In genomic region chr1:16009030-16009460, GRCh38 we compare ENCODE assay signal across 8 cellular contexts. TPM values are rescaled to one million over a fixed set of nuclear protein-coding genes. Genes with fewer than 3 reads are reported as not detected.
DNase-seq lines count a peak whose midpoint lies in the region; ATAC-seq and TF ChIP-seq lines count a peak whose summit lies in the region.

No MANE protein-coding gene starts in this region.

- H2AK5ac ChIP-seq in H9 (ENCODE audit: insufficient read length, low read length) (no peak overlapping the region), mesendoderm (ENCODE audit: low read length) (no peak overlapping the region)

- H3K27me3 ChIP-seq in BE2C (no peaks in the 10 kb centered on the region), H9 (ENCODE audit: insufficient read depth, low read length) (no peaks in the 10 kb centered on the region), mesendoderm (ENCODE audit: insufficient read depth, low read length, poor library complexity) (no peaks in the 10 kb centered on the region)

- H3K4me3 Mint-ChIP-seq in H9 = no peak overlapping the region
- H3K4me3 Mint-ChIP-seq in activated CD8-positive, alpha-beta T cell treated with anti-CD3 and anti-CD28 coated beads for 36 hours = no peak overlapping the region

- CTCF ChIA-PET in activated CD8-positive, alpha-beta T cell treated with anti-CD3 and anti-CD28 coated beads for 36 hours (lab: Charles Lee) = interaction anchor here (0.6 to 2.4 kb wide), 28 partner anchors 8 to 217 kb away, joined by 3 to 29 read pairs (median 4); partner anchors contain the start of genes CLCNKA, HSPB7 and ZBTB17

- H3K23ac ChIP-seq in H9 (ENCODE audit: insufficient read length, low read depth, low read length) (no peak overlapping the region), mesendoderm (ENCODE audit: low read length) (no peak overlapping the region)

- H2BK15ac ChIP-seq in H9 (ENCODE audit: low read depth, low read length) (no peak overlapping the region), mesendoderm (replicated peaks; ENCODE audit: low read depth) (no peak overlapping the region)

- H3K79me1 ChIP-seq in H9 (ENCODE audit: insufficient read depth, low read depth, low read length, poor library complexity, severe bottlenecking) = no peaks in the 10 kb centered on the region
- H3K79me1 ChIP-seq in mesendoderm (ENCODE audit: low read length) = no peaks in the 10 kb centered on the region

- H2BK120ac ChIP-seq in H9 (ENCODE audit: low read depth, low read length, poor library complexity, severe bottlenecking) (no peak overlapping the region), mesendoderm (ENCODE audit: low read depth, low read length) (no peak overlapping the region)

- peaks cover 17% of the 10 kb centered on the region for H3K27me3 Mint-ChIP-seq in H9 (ENCODE audit: low read depth)
- H3K27me3 Mint-ChIP-seq in activated CD8-positive, alpha-beta T cell treated with anti-CD3 and anti-CD28 coated beads for 36 hours = peaks cover 5% of the 10 kb centered on the region

- H3K27ac ChIP-seq in H9 (ENCODE audit: insufficient read length, low read depth, low read length) (no peak overlapping the region), mesendoderm (ENCODE audit: low read depth, low read length) (no peak overlapping the region)

- H3K36me3 ChIP-seq in BE2C (no peaks in the 10 kb centered on the region), mesendoderm (ENCODE audit: control insufficient read depth, insufficient read depth, low read length) (no peaks in the 10 kb centered on the region)

- POLR2A ChIA-PET in activated CD8-positive, alpha-beta T cell treated with anti-CD3 and anti-CD28 coated beads for 36 hours (lab: Charles Lee) = no interaction called here

- no peak overlapping the region for H3T11ph ChIP-seq in H9 (ENCODE audit: low read length)

- H3K23me2 ChIP-seq in H9 (ENCODE audit: insufficient read length, low read depth, low read length, poor library complexity, severe bottlenecking) = no peaks in the 10 kb centered on the region

- H3K14ac ChIP-seq in H9 (ENCODE audit: insufficient read depth, low read length) = no peak overlapping the region

- no peak overlapping the region for H3K18ac ChIP-seq in H9 (ENCODE audit: insufficient read length, low read depth, low read length)
- no peak overlapping the region for H3K18ac ChIP-seq in mesendoderm (ENCODE audit: low read length)

- no peak overlapping the region for H4K91ac ChIP-seq in H9 (ENCODE audit: insufficient read length, low read depth, low read length)

- TF ChIP-seq CTCF in BE2C (IDR thresholded peaks at IDR 0.05; ENCODE audit: low read depth, low read length) (peak; percentile 82), H9 (conservative IDR thresholded peaks at IDR 0.05) (peak; percentile 98)
- peak; percentile 99 for TF ChIP-seq CTCF in activated CD8-positive, alpha-beta T cell treated with anti-CD3 and anti-CD28 coated beads for 36 hours (IDR thresholded peaks at IDR 0.05)

- H3K4ac ChIP-seq in H9 (ENCODE audit: low read depth, low read length) (no peak overlapping the region), mesendoderm (ENCODE audit: low read depth, low read length) (no peak overlapping the region)

- WGBS in H9 (ENCODE audit: extremely low coverage, insufficient read length, low lambda C conversion rate) = no CpG with 5 or more reads among the region's 4 CpGs
- no CpG with 5 or more reads among the region's 4 CpGs for WGBS in mesendoderm (ENCODE audit: extremely low coverage, insufficient coverage, low lambda C conversion rate)

- no peak overlapping the region for H3K56ac ChIP-seq in H9 (ENCODE audit: insufficient read length, low read depth, low read length)
- H3K56ac ChIP-seq in mesendoderm (ENCODE audit: low read length) = no peak overlapping the region

- no peak overlapping the region for H2BK20ac ChIP-seq in H9 (ENCODE audit: low read depth, low read length, poor library complexity, severe bottlenecking)

- H3K4me1 Mint-ChIP-seq in H9 = peaks cover 14 to 18% of the 10 kb centered on the region in 2 experiments
- H3K4me1 Mint-ChIP-seq in activated CD8-positive, alpha-beta T cell treated with anti-CD3 and anti-CD28 coated beads for 36 hours (ENCODE audit: low read depth) = peaks cover 15% of the 10 kb centered on the region

- H3K9me3 Mint-ChIP-seq in H9 = no peaks in the 10 kb centered on the region
- no peaks in the 10 kb centered on the region for H3K9me3 Mint-ChIP-seq in activated CD8-positive, alpha-beta T cell treated with anti-CD3 and anti-CD28 coated beads for 36 hours

- H3K79me2 ChIP-seq in H9 (ENCODE audit: insufficient read depth, low read length) (no peaks in the 10 kb centered on the region), mesendoderm (ENCODE audit: control insufficient read depth, insufficient read depth, low read length) (no peaks in the 10 kb centered on the region)

- no peaks in the 10 kb centered on the region for H3K36me3 Mint-ChIP-seq in H9 (ENCODE audit: insufficient read depth in 1 of 3, low read depth in 3 of 3)
- H3K36me3 Mint-ChIP-seq in activated CD8-positive, alpha-beta T cell treated with anti-CD3 and anti-CD28 coated beads for 36 hours (ENCODE audit: low read depth) = no peaks in the 10 kb centered on the region

- no peak overlapping the region for H3K27ac Mint-ChIP-seq in H9
- H3K27ac Mint-ChIP-seq in activated CD8-positive, alpha-beta T cell treated with anti-CD3 and anti-CD28 coated beads for 36 hours = no peak overlapping the region

- no peaks in the 10 kb centered on the region for H3K9me3 ChIP-seq in BE2C
- H3K9me3 ChIP-seq in H9 (ENCODE audit: control insufficient read depth, low read depth, low read length) = no peaks in the 10 kb centered on the region

- H2BK5ac ChIP-seq in H9 (ENCODE audit: insufficient read length, low read length) (no peak overlapping the region), mesendoderm (ENCODE audit: low read length) (no peak overlapping the region)

- H2BK12ac ChIP-seq in H9 (ENCODE audit: insufficient read length, low read depth, low read length) = no peak overlapping the region

- H4K5ac ChIP-seq in H9 (ENCODE audit: insufficient read length, low read depth, low read length) (no peak overlapping the region), mesendoderm (ENCODE audit: low read length) (no peak overlapping the region)

- no peak overlapping the region for H3K9ac ChIP-seq in H9 (ENCODE audit: extremely low read depth, insufficient read length, low read length)
- no peak overlapping the region for H3K9ac ChIP-seq in mesendoderm (ENCODE audit: low read length)

- H3K4me1 ChIP-seq in BE2C (peaks cover 5% of the 10 kb centered on the region), H9 (ENCODE audit: insufficient read depth, low read length) (peaks cover 4% of the 10 kb centered on the region; the same call in 1 of the 2 replicates), mesendoderm (ENCODE audit: control insufficient read depth, low read depth, low read length) (peaks cover 6% of the 10 kb centered on the region)

- H4K20me1 ChIP-seq in H9 (ENCODE audit: control insufficient read depth, insufficient read depth, insufficient read length) = no peaks in the 10 kb centered on the region

- peak; percentile 60 for ATAC-seq in activated CD8-positive, alpha-beta T cell treated with anti-CD3 and anti-CD28 coated beads for 36 hours
- ATAC-seq in HG03175 (IDR thresholded peaks at IDR 0.05; ENCODE audit: unreplicated experiment) = no peak

- H3K4me3 ChIP-seq in BE2C (ENCODE audit: low read depth, low read length) (no peak overlapping the region), mesendoderm (ENCODE audit: low read length) (no peak overlapping the region)

- no peak overlapping the region for H3K4me2 ChIP-seq in H9 (ENCODE audit: insufficient read depth, insufficient read length, low read length)
- no peak overlapping the region for H3K4me2 ChIP-seq in mesendoderm (ENCODE audit: low read length)

- intact Hi-C loops in activated CD8-positive, alpha-beta T cell treated with anti-CD3 and anti-CD28 coated beads for 36 hours (cut with micrococcal nuclease) = loop anchor here (5.0 kb wide), 1 partner anchor 48 kb away; no protein-coding TSS in a partner anchor

- H4K8ac ChIP-seq in H9 (replicated peaks; ENCODE audit: insufficient read length, low read depth, low read length) = no peak overlapping the region
- no peak overlapping the region for H4K8ac ChIP-seq in mesendoderm (ENCODE audit: low read depth, low read length)

- peak; percentile 77 for DNase-seq in BE2C
- peak; percentile 90 for DNase-seq in H9
- peak; percentile 25 for DNase-seq in NCI-H526 treated with DMSO at 0.1 percent for 48 hours (lab: John Stamatoyannopoulos, UW)
- peak; percentile 87 for DNase-seq in activated CD8-positive, alpha-beta T cell treated with anti-CD3 and anti-CD28 coated beads for 36 hours
- peak; percentile 69 for DNase-seq in effector CD4-positive, alpha-beta T cell
- peak; percentile 87 for DNase-seq in mesendoderm
- peak; percentile 51 to 75 for DNase-seq in stimulated activated CD8-positive, alpha-beta memory T cell treated with anti-CD3 and anti-CD28 coated beads, Interleukin-2, amount 100 ng/mL, for 48 hours (ENCODE audit: low read depth in 2 of 2)

- no peak overlapping the region for H2AFZ ChIP-seq in H9 (ENCODE audit: low read length)

RNA-seq across cellular contexts. Expression of gene SRARP, which starts 5.0 kb away (rescaled TPM):
- not detected for polyA plus RNA-seq in BE2C (2012; ENCODE audit: insufficient read depth, insufficient read length, low read depth)
- not detected in 2 replicates for total RNA-seq in H9 (2021)
- not detected for total RNA-seq in activated CD8-positive, alpha-beta T cell treated with anti-CD3 and anti-CD28 coated beads for 36 hours
- 0.03 TPM for polyA plus RNA-seq in mesendoderm (2013, experiment 1 of 2)
- 0.04 TPM for polyA plus RNA-seq in mesendoderm (2013, experiment 2 of 2)

RNA-seq across cellular contexts. Expression of gene HSPB7, which starts 8.8 kb away (rescaled TPM):
- 1.8 TPM for polyA plus RNA-seq in BE2C (2012; ENCODE audit: insufficient read depth, insufficient read length, low read depth)
- not detected in 2 replicates for total RNA-seq in H9 (2021)
- total RNA-seq in activated CD8-positive, alpha-beta T cell treated with anti-CD3 and anti-CD28 coated beads for 36 hours = not detected
- 0.03 TPM for polyA plus RNA-seq in mesendoderm (2013, experiment 1 of 2)
- 0.07 TPM for polyA plus RNA-seq in mesendoderm (2013, experiment 2 of 2)

RNA-seq across cellular contexts. Expression of gene CLCNKA, which starts 12.8 kb away (rescaled TPM):
- 0.52 TPM for polyA plus RNA-seq in BE2C (2012; ENCODE audit: insufficient read depth, insufficient read length, low read depth)
- total RNA-seq in H9 (2021) = 0.37 and 0.98 TPM in 2 replicates
- total RNA-seq in activated CD8-positive, alpha-beta T cell treated with anti-CD3 and anti-CD28 coated beads for 36 hours = not detected
- polyA plus RNA-seq in mesendoderm (2013, experiment 1 of 2) = 0.29 TPM
- polyA plus RNA-seq in mesendoderm (2013, experiment 2 of 2) = 0.28 TPM

RNA-seq across cellular contexts. Expression of gene ZBTB17, which starts 33.1 kb away (rescaled TPM):
- 73.4 TPM for polyA plus RNA-seq in BE2C (2012; ENCODE audit: insufficient read depth, insufficient read length, low read depth)
- 16.5 and 16.7 TPM in 2 replicates for total RNA-seq in H9 (2021)
- 10 to 100 TPM; 44.1 to 45.7 TPM for total RNA-seq in activated CD8-positive, alpha-beta T cell treated with anti-CD3 and anti-CD28 coated beads for 36 hours
- 16.0 TPM for polyA plus RNA-seq in mesendoderm (2013, experiment 1 of 2)
- 15.4 TPM for polyA plus RNA-seq in mesendoderm (2013, experiment 2 of 2)

RNA-seq across cellular contexts. Expression of gene CLCNKB, which starts 34.5 kb away (rescaled TPM):
- polyA plus RNA-seq in BE2C (2012; ENCODE audit: insufficient read depth, insufficient read length, low read depth) = not detected
- 1.7 and 1.8 TPM in 2 replicates for total RNA-seq in H9 (2021)
- total RNA-seq in activated CD8-positive, alpha-beta T cell treated with anti-CD3 and anti-CD28 coated beads for 36 hours = not detected
- polyA plus RNA-seq in mesendoderm (2013, experiment 1 of 2) = 0.86 TPM
- polyA plus RNA-seq in mesendoderm (2013, experiment 2 of 2) = 0.74 TPM

Comparison
In these comparisons a context has a peak if more than half of its experiments do, and no peak if none do; other contexts are left out.
1. DNase-seq: peak in every context shown above with its lines; median percentile 90 in H9; 87 in activated CD8-positive, alpha-beta T cell treated with anti-CD3 and anti-CD28 coated beads for 36 hours; 87 in mesendoderm; 77 in BE2C; 69 in effector CD4-positive, alpha-beta T cell; 63 in stimulated activated CD8-positive, alpha-beta memory T cell treated with anti-CD3 and anti-CD28 coated beads, Interleukin-2, amount 100 ng/mL, for 48 hours; 25 in NCI-H526 treated with DMSO at 0.1 percent for 48 hours.